30 cellular contexts compared by ENCODE assay signal in the genomic region with DNA sequence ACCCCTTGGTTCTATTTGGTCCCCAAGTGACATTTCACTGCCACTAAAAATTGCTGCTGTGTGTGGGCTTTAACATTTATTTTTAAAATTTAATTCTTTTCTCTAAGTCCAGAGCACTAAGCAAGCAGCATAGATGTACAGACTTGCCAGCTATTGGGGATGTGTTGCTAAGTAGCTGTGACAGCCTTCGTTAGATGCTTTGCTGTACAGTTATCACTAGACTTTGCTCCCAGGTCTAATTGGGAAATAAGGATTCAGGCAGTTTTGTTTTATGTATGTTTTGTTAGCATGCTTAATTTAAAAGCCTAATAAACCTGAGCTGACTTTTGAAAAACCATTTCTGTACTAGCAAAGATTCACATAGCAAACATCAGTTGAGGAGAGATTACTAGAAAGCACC. TPM values are rescaled to one million over a fixed set of nuclear protein-coding genes. Genes with fewer than 3 reads are reported as not detected.
"Had no signal": no experiment of that assay in that cellular context is flagged by ENCODE, and none has a peak within 500 bp of the region (broad histone marks: within the 10 kb centered on the region; RNA-seq: fewer than 3 reads in every experiment).

No MANE protein-coding gene starts in this region.

- H3K9me3 ChIP-seq: left lung, ovary, right atrium auricular region, stomach, testis, thyroid gland, transverse colon, upper lobe of left lung, vagina had no signal

- H3K4me2 ChIP-seq: neural progenitor cell had no signal

- H3K4me1 ChIP-seq: neural progenitor cell, testis had no signal

- DNase-seq: islet precursor cell; kidney glomerular epithelial cell; left cardiac atrium; left lung; mesendoderm; naive B cell; natural killer cell; nephron progenitor cell; ovary; stimulated activated CD4-positive, alpha-beta T cell treated with anti-CD3 and anti-CD28 coated beads, Interleukin-12 subunit alpha, Interleukin-12 subunit beta, amount 100 ng/mL, for 4 hours; stimulated activated CD4-positive, alpha-beta T cell treated with anti-CD3 and anti-CD28 coated beads, Interleukin-15, amount 100 ng/mL, for 24 hours; stimulated activated CD4-positive, alpha-beta T cell treated with anti-CD3 and anti-CD28 coated beads, Interleukin-2, amount 100 ng/mL, for 24 hours; stimulated activated CD4-positive, alpha-beta T cell treated with anti-CD3 and anti-CD28 coated beads, Interleukin-4, amount 100 ng/mL, for 1 hour; stimulated activated naive B cell treated with anti-CD40 and anti-IgM and Interleukin-4, amounts not matched to agents 10 μg/mL and 1 μg/mL and 100 μg/mL, for 72 hours; stimulated activated naive CD8-positive, alpha-beta T cell treated with anti-CD3 and anti-CD28 coated beads, Interleukin-15, Interleukin-2, amounts not matched to agents 100 U/mL and 50 U/mL, for 24 hours; stomach; testis; thyroid gland; transverse colon; upper lobe of left lung had no signal

- H3K27me3 ChIP-seq: left lung, neural progenitor cell, ovary, right atrium auricular region, stomach, testis, thyroid gland, transverse colon, upper lobe of left lung, vagina had no signal

- H3K36me3 ChIP-seq: neural progenitor cell, ovary, right atrium auricular region, thyroid gland, transverse colon, upper lobe of left lung, vagina had no signal

- H2AFZ ChIP-seq: neural progenitor cell had no signal

- H3K27ac ChIP-seq: left lung, neural progenitor cell, ovary, right atrium auricular region, skin epidermis, stomach, testis, thyroid gland, transverse colon, upper lobe of left lung, vagina had no signal

- ATAC-seq: left cardiac atrium; left lung; natural killer cell; sciatic nerve; stimulated activated naive B cell treated with anti-CD40 and anti-IgM and Interleukin-4, amounts not matched to agents 10 μg/mL and 1 μg/mL and 100 μg/mL, for 72 hours; stimulated activated naive CD8-positive, alpha-beta T cell treated with anti-CD3 and anti-CD28 coated beads, Interleukin-15, Interleukin-2, amounts not matched to agents 100 U/mL and 50 U/mL, for 24 hours had no signal

- H3K4me3 ChIP-seq: left lung, lung, neural progenitor cell, ovary, right atrium auricular region, skin epidermis, stomach, testis, thyroid gland, transverse colon, upper lobe of left lung, vagina had no signal

- H3K9ac ChIP-seq: neural progenitor cell had no signal

RNA-seq across cellular contexts. Expression of a gene that starts 55.8 kb away (rescaled TPM):
- total RNA-seq: left cardiac atrium, lower leg skin, lung, mesothelial cell of epicardium, mononuclear cell, natural killer cell, ovary, progenitor cell of endocrine pancreas, sciatic nerve, stomach, transverse colon, vagina had no signal
- polyA plus RNA-seq: ovary, stomach had no signal
